ENCODE assay signal across 18 cellular contexts in genomic region chr10:130242483-130242882, GRCh38.
DNase-seq lines count a peak whose midpoint lies in the region; ATAC-seq and TF ChIP-seq lines count a peak whose summit lies in the region.
"Had no signal": no experiment of that assay in that cellular context is flagged by ENCODE, and none has a peak within 500 bp of the region (broad histone marks: within the 10 kb centered on the region; RNA-seq: fewer than 3 reads in every experiment).

No MANE protein-coding gene starts in this region.

- H3K27ac Mint-ChIP-seq in activated CD8-positive, alpha-beta memory T cell treated with anti-CD3 and anti-CD28 coated beads, Interleukin-2, amount 10 ng/mL, durations not matched to agents 7 days and 5 days: no peak overlapping the region
- H3K27ac Mint-ChIP-seq in type B pancreatic cell: no peak overlapping the region
- H3K27ac Mint-ChIP-seq: CD4-positive, CD25-positive, alpha-beta regulatory T cell; HFFc6 had no signal

- H3K4me1 Mint-ChIP-seq in activated CD8-positive, alpha-beta memory T cell treated with anti-CD3 and anti-CD28 coated beads, Interleukin-2, amount 10 ng/mL, durations not matched to agents 7 days and 5 days: peaks cover 10% of the 10 kb centered on the region
- H3K4me1 Mint-ChIP-seq in type B pancreatic cell (ENCODE audit: unreplicated experiment): no peaks in the 10 kb centered on the region

- ATAC-seq in activated CD8-positive, alpha-beta memory T cell treated with anti-CD3 and anti-CD28 coated beads, Interleukin-2, amount 10 ng/mL, durations not matched to agents 7 days and 5 days: no peak
- ATAC-seq in GM21526 (IDR thresholded peaks at IDR 0.05; ENCODE audit: low FRiP score, unreplicated experiment): no peak

- no peaks in the 10 kb centered on the region for H3K4me1 ChIP-seq in sigmoid colon
- H3K4me1 ChIP-seq: Peyer's patch had no signal

- H3K4me3 ChIP-seq in WERI-Rb-1 (ENCODE audit: low read depth, low read length): peak overlapping the region; percentile 3; the same call in 1 of the 2 replicates
- no peak overlapping the region for H3K4me3 ChIP-seq in sigmoid colon
- H3K4me3 ChIP-seq: Peyer's patch had no signal

- H3K9me3 Mint-ChIP-seq in activated CD8-positive, alpha-beta memory T cell treated with anti-CD3 and anti-CD28 coated beads, Interleukin-2, amount 10 ng/mL, durations not matched to agents 7 days and 5 days (ENCODE audit: low read depth): peaks cover 3% of the 10 kb centered on the region
- peaks cover 4% of the 10 kb centered on the region for H3K9me3 Mint-ChIP-seq in type B pancreatic cell

- CTCF ChIA-PET in activated CD8-positive, alpha-beta memory T cell treated with anti-CD3 and anti-CD28 coated beads, Interleukin-2, amount 10 ng/mL, durations not matched to agents 7 days and 5 days (lab: Charles Lee): no interaction called here

- intact Hi-C loops in sigmoid colon (cut with DNase I): no loop called here

- WGBS in sigmoid colon, 2 donors: 40 to 44% methylated on average over 3 of the region's 3 CpGs

- DNase-seq in activated CD8-positive, alpha-beta memory T cell treated with anti-CD3 and anti-CD28 coated beads for 24 hours: peak; percentile 24
- no peak for DNase-seq in activated CD8-positive, alpha-beta memory T cell treated with anti-CD3 and anti-CD28 coated beads, Interleukin-2, amount 10 ng/mL, durations not matched to agents 7 days and 5 days
- DNase-seq in WERI-Rb-1 (peak; percentile 62), mesenteric fat pad (ENCODE audit: low spot score) (peak; percentile 57), type B pancreatic cell (ENCODE audit: extremely low spot score, unreplicated experiment) (peak; percentile 18), NCI-H524 (lab: John Stamatoyannopoulos, UW) (no peak), sigmoid colon (no peak)
- DNase-seq: Calu3, DND-41, GDM1, HFFc6, NCI-H1092, NCI-H2171, NCI-H82, Peyer's patch, Right ventricle myocardium superior had no signal

- H3K27me3 ChIP-seq in WERI-Rb-1 (ENCODE audit: insufficient read depth, low read depth, severe bottlenecking): no peaks in the 10 kb centered on the region
- no peaks in the 10 kb centered on the region for H3K27me3 ChIP-seq in sigmoid colon
- H3K27me3 ChIP-seq: Peyer's patch had no signal

- peaks cover 6% of the 10 kb centered on the region for H3K36me3 Mint-ChIP-seq in activated CD8-positive, alpha-beta memory T cell treated with anti-CD3 and anti-CD28 coated beads, Interleukin-2, amount 10 ng/mL, durations not matched to agents 7 days and 5 days
- H3K36me3 Mint-ChIP-seq in type B pancreatic cell: no peaks in the 10 kb centered on the region
- H3K36me3 Mint-ChIP-seq: CD4-positive, CD25-positive, alpha-beta regulatory T cell had no signal

- peaks cover 8% of the 10 kb centered on the region for H3K9me3 ChIP-seq in WERI-Rb-1 (ENCODE audit: severe bottlenecking)
- peaks cover 0 to 7% (median 0%) of the 10 kb centered on the region in 4 donors for H3K9me3 ChIP-seq in sigmoid colon
- H3K9me3 ChIP-seq: Peyer's patch had no signal

- peak overlapping the region; percentile 89 for H3K27ac ChIP-seq in WERI-Rb-1
- H3K27ac ChIP-seq in sigmoid colon: no peak overlapping the region
- H3K27ac ChIP-seq: Peyer's patch had no signal

- peaks cover 27% of the 10 kb centered on the region for H3K27me3 Mint-ChIP-seq in activated CD8-positive, alpha-beta memory T cell treated with anti-CD3 and anti-CD28 coated beads, Interleukin-2, amount 10 ng/mL, durations not matched to agents 7 days and 5 days
- peaks cover 3% of the 10 kb centered on the region for H3K27me3 Mint-ChIP-seq in type B pancreatic cell

- no peak for TF ChIP-seq POLR2A in sigmoid colon (IDR thresholded peaks at IDR 0.05)

- no peaks in the 10 kb centered on the region for H3K36me3 ChIP-seq in WERI-Rb-1
- no peaks in the 10 kb centered on the region for H3K36me3 ChIP-seq in sigmoid colon
- H3K36me3 ChIP-seq: Peyer's patch had no signal

- no peak overlapping the region for H3K4me3 Mint-ChIP-seq in activated CD8-positive, alpha-beta memory T cell treated with anti-CD3 and anti-CD28 coated beads, Interleukin-2, amount 10 ng/mL, durations not matched to agents 7 days and 5 days
- H3K4me3 Mint-ChIP-seq in type B pancreatic cell: no peak overlapping the region
- H3K4me3 Mint-ChIP-seq: HFFc6 had no signal

- no peak for TF ChIP-seq EP300 in sigmoid colon (IDR thresholded peaks at IDR 0.05)

- peak; percentile 8; the same call in 1 of the 2 replicates for TF ChIP-seq CTCF in WERI-Rb-1 (IDR thresholded peaks at IDR 0.05; ENCODE audit: low read depth, low read length)
- no peak for TF ChIP-seq CTCF in type B pancreatic cell (conservative IDR thresholded peaks at IDR 0.05)
- TF ChIP-seq CTCF in sigmoid colon (IDR thresholded peaks at IDR 0.05): no peak

Comparison
In these comparisons a context has a peak if more than half of its experiments do, and no peak if none do; other contexts are left out.
1. DNase-seq: peak in activated CD8-positive, alpha-beta memory T cell treated with anti-CD3 and anti-CD28 coated beads for 24 hours (single experiment), WERI-Rb-1 (single experiment), mesenteric fat pad (single experiment) and type B pancreatic cell (single experiment); none in activated CD8-positive, alpha-beta memory T cell treated with anti-CD3 and anti-CD28 coated beads, Interleukin-2, amount 10 ng/mL, durations not matched to agents 7 days and 5 days (single experiment), NCI-H524 (0 of 2) and sigmoid colon (single experiment).